In genomic region chr19:41376241-41376997, GRCh38 we compare ENCODE assay signal across 7 cellular contexts. TPM values are rescaled to one million over a fixed set of nuclear protein-coding genes. Genes with fewer than 3 reads are reported as not detected.
DNase-seq lines count a peak whose midpoint lies in the region; ATAC-seq and TF ChIP-seq lines count a peak whose summit lies in the region.

Gene TMEM91, plus strand, starts transcription at chr19:41376533. Its CDS starts 1,777 bp downstream, at chr19:41378310.

- peaks cover 13% of the 10 kb centered on the region for H3K4me1 ChIP-seq in fibroblast of lung (ENCODE audit: control insufficient read depth, extremely low read depth, insufficient read depth, low read length)

- H3K9ac ChIP-seq in fibroblast of lung (ENCODE audit: insufficient read depth, low read length) = peak within 1 kb of the TSS; percentile 33

- H4K20me1 ChIP-seq in fibroblast of lung (ENCODE audit: control insufficient read depth, extremely low read depth, insufficient read depth, low read length) = no peaks in the 10 kb centered on the region

- no peaks in the 10 kb centered on the region for H3K27me3 ChIP-seq in fibroblast of lung (ENCODE audit: control insufficient read depth, insufficient read depth, low read length)

- H3K4me3 ChIP-seq in HFF-Myc (replicated peaks; ENCODE audit: low read depth, low read length) (peak within 1 kb of the TSS; percentile 35), fibroblast of lung (replicated peaks in 1 of 4; ENCODE audit: control extremely low read depth in 1 of 4, insufficient read depth in 1 of 4, low read depth in 3 of 4, low read length in 4 of 4) (peak within 1 kb of the TSS; percentile 41 to 57 (median 52))

- H3K4me1 Mint-ChIP-seq in nephron progenitor cell = peaks cover 25% of the 10 kb centered on the region

- peak within 1 kb of the TSS; percentile 67 for H2AFZ ChIP-seq in fibroblast of lung (ENCODE audit: low read length)

- no peaks in the 10 kb centered on the region for H3K9me3 ChIP-seq in fibroblast of lung (ENCODE audit: control insufficient read depth, insufficient read depth, low read depth, low read length)

- no peaks in the 10 kb centered on the region for H3K9me3 Mint-ChIP-seq in nephron progenitor cell

- H3K36me3 ChIP-seq in fibroblast of lung (ENCODE audit: control insufficient read depth, insufficient read depth, low read length) = no peaks in the 10 kb centered on the region

- no peak for TF ChIP-seq CTCF in HFF-Myc (IDR thresholded peaks at IDR 0.05; ENCODE audit: low read depth, low read length, missing control alignments)
- no peak for TF ChIP-seq CTCF in fibroblast of lung (conservative IDR thresholded peaks at IDR 0.05 in 1 of 2, IDR thresholded peaks at IDR 0.05 in 1 of 2; ENCODE audit: low read depth in 1 of 2, low read length in 2 of 2)
- TF ChIP-seq CTCF in nephron progenitor cell (IDR thresholded peaks at IDR 0.05) = no peak

- H3K27me3 Mint-ChIP-seq in nephron progenitor cell (ENCODE audit: low read depth, poor library complexity) = peaks cover 6% of the 10 kb centered on the region

- no peaks in the 10 kb centered on the region for H3K79me2 ChIP-seq in fibroblast of lung (ENCODE audit: control insufficient read depth, insufficient read depth, low read length)

- H3K36me3 Mint-ChIP-seq in nephron progenitor cell (ENCODE audit: low read depth) = peaks cover 15% of the 10 kb centered on the region

- ATAC-seq in GM19455 (IDR thresholded peaks at IDR 0.05; ENCODE audit: unreplicated experiment) (no peak), GM19328 (IDR thresholded peaks at IDR 0.05; ENCODE audit: unreplicated experiment) (no peak)

- H3K4me2 ChIP-seq in fibroblast of lung (ENCODE audit: extremely low read depth, insufficient read depth, low read length) = peak within 1 kb of the TSS; percentile 61

- peak within 1 kb of the TSS; percentile 93 for H3K27ac Mint-ChIP-seq in nephron progenitor cell

- DNase-seq in HFF-Myc (ENCODE audit: extremely low read depth, low read depth) (no peak), fibroblast of lung (ENCODE audit: low read depth in 2 of 2) (peak in 1 of 2 donors; percentile 44), nephron progenitor cell (peak; percentile 81), GF-D8 (lab: John Stamatoyannopoulos, UW) (no peak)
- DNase-seq in activated CD4-positive, CD25-positive, alpha-beta regulatory T cell treated with anti-CD3 and anti-CD28 coated beads, Interleukin-2, amount 50 U/mL, for 72 hours = peak; percentile 35

- no peak within 1 kb of the TSS for H3K27ac ChIP-seq in fibroblast of lung (ENCODE audit: insufficient read depth, low read length)

- peak within 1 kb of the TSS; percentile 80 for H3K4me3 Mint-ChIP-seq in nephron progenitor cell

RNA-seq across cellular contexts. Expression of gene TMEM91, which starts in this region (rescaled TPM):
- 9.7 and 10.8 TPM in 2 replicates for total RNA-seq in fibroblast of lung
- polyA plus RNA-seq in fibroblast of lung = 1.4 and 3.7 TPM in 2 replicates
- polyA plus RNA-seq in fibroblast of lung (2012) = 3.3 and 6.1 TPM in 2 replicates
- 6.4 and 11.5 TPM in 2 replicates for polyA minus RNA-seq in fibroblast of lung (ENCODE audit: low replicate concordance)

Comparison
In these comparisons a context has a peak if more than half of its experiments do, and no peak if none do; other contexts are left out.
1. DNase-seq: peak in activated CD4-positive, CD25-positive, alpha-beta regulatory T cell treated with anti-CD3 and anti-CD28 coated beads, Interleukin-2, amount 50 U/mL, for 72 hours (single experiment) and nephron progenitor cell (single experiment); none in HFF-Myc (single experiment) and GF-D8 (single experiment).